ENCODE assay signal across 8 cellular contexts in the genomic region with DNA sequence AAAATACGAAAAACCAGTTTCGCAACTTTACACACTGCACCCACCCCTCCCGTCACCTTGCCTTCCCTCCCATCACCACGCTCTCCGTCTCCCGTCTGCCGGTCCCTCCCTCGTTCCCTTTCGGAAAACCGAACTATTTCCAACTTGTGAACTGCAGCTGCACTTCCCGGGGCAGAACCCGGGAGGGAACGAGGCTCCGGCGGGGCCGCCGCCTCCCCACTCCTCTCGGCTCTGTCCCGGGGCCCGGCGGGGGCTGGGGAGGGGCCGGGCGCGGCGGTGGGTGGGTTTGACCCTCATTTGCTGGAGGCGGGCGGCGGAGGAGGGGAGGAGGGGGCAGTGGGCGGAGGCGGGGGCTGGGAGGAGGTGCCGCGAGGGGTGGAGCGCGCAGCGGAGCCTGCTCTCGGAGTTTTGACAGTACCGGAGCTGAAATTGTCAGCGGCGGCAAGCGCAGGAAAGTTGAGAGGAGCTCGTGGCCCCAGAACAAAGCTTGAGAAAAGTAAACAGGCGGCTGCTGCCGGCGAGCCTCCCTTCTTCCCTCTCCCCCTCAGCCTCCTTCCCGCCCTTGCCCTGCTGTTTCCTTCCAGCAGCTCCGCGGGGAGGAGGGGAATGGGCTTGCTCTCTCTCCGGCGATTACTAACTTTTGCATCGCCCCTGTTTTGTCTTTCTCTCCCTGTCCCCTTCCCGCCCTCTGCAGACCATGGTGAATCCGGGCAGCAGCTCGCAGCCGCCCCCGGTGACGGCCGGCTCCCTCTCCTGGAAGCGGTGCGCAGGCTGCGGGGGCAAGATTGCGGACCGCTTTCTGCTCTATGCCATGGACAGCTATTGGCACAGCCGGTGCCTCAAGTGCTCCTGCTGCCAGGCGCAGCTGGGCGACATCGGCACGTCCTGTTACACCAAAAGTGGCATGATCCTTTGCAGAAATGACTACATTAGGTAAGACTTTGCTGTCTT.
DNase-seq lines count a peak whose midpoint lies in the region; ATAC-seq and TF ChIP-seq lines count a peak whose summit lies in the region.

No MANE protein-coding gene starts in this region.

- POLR2A ChIA-PET in HEK293T (lab: Yijun Ruan, JAX): no interaction called here

- no peak for ATAC-seq in GM19452 (IDR thresholded peaks at IDR 0.05; ENCODE audit: unreplicated experiment)

- peaks cover 36% of the 10 kb centered on the region for H3K4me1 ChIP-seq in ES-I3 (ENCODE audit: insufficient read depth, low read length)
- H3K4me1 ChIP-seq in endocrine pancreas (ENCODE audit: control insufficient read depth, insufficient read depth, low read length): no peaks in the 10 kb centered on the region

- DNase-seq in HEK293T (ENCODE audit: extremely low spot score) (peak; percentile 60), NCI-H526 (lab: John Stamatoyannopoulos, UW) (peak; percentile 85 to 94), medulla oblongata (ENCODE audit: extremely low spot score) (peak; percentile 66)
- peak; percentile 40 to 59 for DNase-seq in activated CD8-positive, alpha-beta memory T cell treated with anti-CD3 and anti-CD28 coated beads for 1 hour (ENCODE audit: extremely low read depth in 1 of 2, low read depth in 1 of 2)
- peak; percentile 37 to 59 for DNase-seq in stimulated activated CD8-positive, alpha-beta memory T cell treated with anti-CD3 and anti-CD28 coated beads, Interleukin-2, amount 100 ng/mL, for 1 hour (ENCODE audit: low read depth in 2 of 2)

- H3K9ac ChIP-seq in ES-I3 (ENCODE audit: low read depth, low read length) (peak overlapping the region; percentile 68), endocrine pancreas (ENCODE audit: control insufficient read depth, insufficient read depth, low read length) (no peak overlapping the region)

- peak overlapping the region; percentile 50 for H3K4me3 ChIP-seq in endocrine pancreas (ENCODE audit: control insufficient read depth, insufficient read depth, low read length)

- H3K36me3 ChIP-seq in ES-I3 (ENCODE audit: insufficient read depth, low read length) (no peaks in the 10 kb centered on the region), endocrine pancreas (ENCODE audit: control insufficient read depth, insufficient read depth, low read length) (no peaks in the 10 kb centered on the region)

- CTCF ChIA-PET in HEK293T (lab: Yijun Ruan, JAX): interaction anchor here (1.3 kb wide), 1 partner anchor 10 kb away, joined by 3 read pairs; no protein-coding TSS in a partner anchor

- peaks cover 4% of the 10 kb centered on the region for H3K27me3 ChIP-seq in endocrine pancreas (ENCODE audit: control insufficient read depth, insufficient read depth, low read length)

- H3K9me3 ChIP-seq in ES-I3 (ENCODE audit: control insufficient read depth, insufficient read depth, low read length) (no peaks in the 10 kb centered on the region), endocrine pancreas (ENCODE audit: control insufficient read depth, low read length) (no peaks in the 10 kb centered on the region)

TF ChIP-seq in HEK293T, 16 proteins besides CTCF, POLR2A, EP300 and RAD21:
- TF ChIP-seq HDGF (IDR thresholded peaks at IDR 0.05; ENCODE audit: borderline replicate concordance): no peak
- TF ChIP-seq ZNF384 (IDR thresholded peaks at IDR 0.05): no peak
- TF ChIP-seq L3MBTL2 (conservative IDR thresholded peaks at IDR 0.05): peak; percentile 16
- no peak for TF ChIP-seq FOXK2 (IDR thresholded peaks at IDR 0.05)
